In genomic region chr12:95623554-95624170, GRCh38 we compare ENCODE assay signal across 9 cellular contexts.
DNase-seq lines count a peak whose midpoint lies in the region; ATAC-seq and TF ChIP-seq lines count a peak whose summit lies in the region.
"Had no signal": no experiment of that assay in that cellular context is flagged by ENCODE, and none has a peak within 500 bp of the region (broad histone marks: within the 10 kb centered on the region; RNA-seq: fewer than 3 reads in every experiment).

No MANE protein-coding gene starts in this region.

- H3K79me2 ChIP-seq in GM23248 (ENCODE audit: insufficient read depth): no peaks in the 10 kb centered on the region

- H3K27ac ChIP-seq in GM23248 (no peak overlapping the region), Peyer's patch (peak overlapping the region in 1 of 4 donors; percentile 48)

- H3K4me3 Mint-ChIP-seq in MCF 10A (ENCODE audit: unreplicated experiment): no peak overlapping the region
- H3K4me3 Mint-ChIP-seq: T-cell had no signal

- no peaks in the 10 kb centered on the region for H3K9me2 ChIP-seq in GM23248 (ENCODE audit: insufficient read depth)

- no peak overlapping the region for H3K9ac ChIP-seq in GM23248

- no peaks in the 10 kb centered on the region for H3K9me3 Mint-ChIP-seq in MCF 10A (ENCODE audit: unreplicated experiment)
- H3K9me3 Mint-ChIP-seq: T-cell had no signal

- no TSS peak for BruUV-seq in MCF 10A (replicated peaks; lab: Mats Ljungman, UMichigan)

- H4K20me1 ChIP-seq in GM23248 (ENCODE audit: insufficient read depth): no peaks in the 10 kb centered on the region

- H3K4me1 ChIP-seq in GM23248 (ENCODE audit: insufficient read depth) (0 out of 2 replicates have a peak, but pooled peaks cover 6% of the 10 kb centered on the region), Peyer's patch (no peaks in the 10 kb centered on the region)

- no peak for ATAC-seq in GM18520 (IDR thresholded peaks at IDR 0.05; ENCODE audit: unreplicated experiment)
- no peak for ATAC-seq in GM21529 (IDR thresholded peaks at IDR 0.05; ENCODE audit: unreplicated experiment)
- ATAC-seq: T-cell had no signal

- H3F3A ChIP-seq in GM23248 (ENCODE audit: insufficient read depth): no peaks in the 10 kb centered on the region

- in situ Hi-C loops in GM23248 (cut with MboI): loop anchor here (10.0 to 25.0 kb wide), 2 partner anchors 181 to 364 kb away; partner anchors contain the start of gene HAL

- H2AFZ ChIP-seq in GM23248: no peak overlapping the region

- H3K27me3 ChIP-seq in GM23248 (replicated peaks; ENCODE audit: insufficient read depth) (no peaks in the 10 kb centered on the region), Peyer's patch (no peaks in the 10 kb centered on the region)

- no peak overlapping the region for H3K27ac Mint-ChIP-seq in MCF 10A (ENCODE audit: low read depth, unreplicated experiment)
- H3K27ac Mint-ChIP-seq: T-cell had no signal

- intact Hi-C loops in MCF 10A (cut with micrococcal nuclease): loop anchor here (1.0 to 2.0 kb wide), 4 partner anchors 41 to 192 kb away; no protein-coding TSS in a partner anchor

- 40 to 62% methylated on average over 12 to 18 of the region's 18 CpGs for WGBS in GM23248 (ENCODE audit: low coverage in 1 of 2, low lambda C conversion rate in 2 of 2, missing lambda C conversion rate in 2 of 2), 2 experiments

- H3K36me3 Mint-ChIP-seq in MCF 10A (ENCODE audit: insufficient read depth, unreplicated experiment): peaks cover 4% of the 10 kb centered on the region
- H3K36me3 Mint-ChIP-seq: T-cell had no signal

- CTCF ChIA-PET in MCF 10A (lab: Yijun Ruan, JAX): interaction anchor here (0.6 to 2.7 kb wide), 20 partner anchors 9 to 232 kb away, joined by 3 to 11 read pairs (median 3); no protein-coding TSS in a partner anchor

- no peaks in the 10 kb centered on the region for H3K4me1 Mint-ChIP-seq in MCF 10A (ENCODE audit: insufficient read depth, unreplicated experiment)
- H3K4me1 Mint-ChIP-seq: T-cell had no signal

- peak in 4 of 6 experiments; percentile 58 to 71 (median 66) for TF ChIP-seq CTCF in Peyer's patch (IDR thresholded peaks at IDR 0.05)
- peak; percentile 63 for TF ChIP-seq CTCF in MCF 10A (IDR thresholded peaks at IDR 0.05; ENCODE audit: unreplicated experiment)

- no peak for TF ChIP-seq POLR2A in Peyer's patch (IDR thresholded peaks at IDR 0.05)

- H3K4me2 ChIP-seq in GM23248 (ENCODE audit: unreplicated experiment): peak overlapping the region; percentile 14

- H3K4me3 ChIP-seq in GM23248 (no peak overlapping the region), Peyer's patch (no peak overlapping the region)

- H3K36me3 ChIP-seq in GM23248 (ENCODE audit: low read depth): no peaks in the 10 kb centered on the region
- no peaks in the 10 kb centered on the region for H3K36me3 ChIP-seq in Peyer's patch

- no peaks in the 10 kb centered on the region for H3K27me3 Mint-ChIP-seq in MCF 10A (ENCODE audit: insufficient read depth, unreplicated experiment)

- DNase-seq in CD1c-positive myeloid dendritic cell (ENCODE audit: extremely low spot score) (peak; percentile 52), GM23248 (peak; percentile 89), Peyer's patch (peak in 2 of 3 donors; percentile 76 to 81), MCF 10A (ENCODE audit: unreplicated experiment) (peak; percentile 90), islet precursor cell (peak; percentile 98)
- DNase-seq in stimulated activated CD4-positive, alpha-beta T cell treated with anti-CD3 and anti-CD28 coated beads, Interleukin-1b, Interleukin-23, amount 100 ng/mL, for 48 hours: peak; percentile 10

- H3K9me3 ChIP-seq in GM23248 (ENCODE audit: low read depth) (no peaks in the 10 kb centered on the region), Peyer's patch (no peaks in the 10 kb centered on the region)

- POLR2A ChIA-PET in MCF 10A (lab: Yijun Ruan, JAX): interaction anchor here (0.8 to 1.2 kb wide), 2 partner anchors 10 to 182 kb away, joined by 3 to 5 read pairs; no protein-coding TSS in a partner anchor

Comparison
In these comparisons a context has a peak if more than half of its experiments do, and no peak if none do; other contexts are left out.
1. DNase-seq: peak in every context shown above with its lines; median percentile 98 in islet precursor cell; 90 in MCF 10A; 89 in GM23248; 78 in Peyer's patch; 52 in CD1c-positive myeloid dendritic cell; 10 in stimulated activated CD4-positive, alpha-beta T cell treated with anti-CD3 and anti-CD28 coated beads, Interleukin-1b, Interleukin-23, amount 100 ng/mL, for 48 hours.